ENCODE assay signal across 33 cellular contexts in the genomic region with DNA sequence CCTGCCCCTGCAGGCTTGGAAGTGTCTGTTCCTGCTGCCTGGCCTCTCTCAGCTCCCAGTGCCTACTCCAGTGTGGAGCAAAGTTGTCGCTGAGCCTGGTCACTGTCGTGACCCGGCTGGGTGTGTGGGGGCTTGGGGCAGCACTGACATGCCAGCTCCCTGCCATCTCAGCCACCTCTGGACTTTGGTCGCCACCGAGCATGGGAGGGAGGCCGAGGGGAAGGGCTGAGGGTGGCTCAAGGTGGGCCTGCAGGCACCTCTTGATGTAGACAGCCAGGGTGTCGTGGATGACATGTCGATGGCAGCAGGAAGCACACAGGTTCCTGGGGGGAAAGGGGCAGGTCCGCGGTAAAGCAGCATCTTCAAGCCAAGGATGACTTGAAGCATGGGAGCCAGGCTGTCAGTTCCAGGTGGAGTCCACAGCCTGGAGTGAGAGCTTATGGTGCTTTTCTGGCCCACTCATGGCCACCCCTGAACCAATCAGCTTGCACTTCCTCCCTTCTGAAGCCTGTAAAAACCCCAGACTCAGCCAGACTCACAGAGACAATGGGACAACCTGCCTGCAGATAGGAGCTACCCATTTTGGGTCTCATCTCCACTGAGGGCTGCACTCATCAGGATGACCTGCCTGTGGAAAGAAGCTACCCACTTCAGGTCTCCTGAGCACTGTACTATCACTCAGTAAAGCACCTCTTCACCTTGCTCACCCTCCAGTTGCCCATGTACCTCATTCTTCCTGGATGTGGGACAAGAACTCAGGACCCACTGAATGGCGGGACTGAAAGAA.
"Had no signal": no experiment of that assay in that cellular context is flagged by ENCODE, and none has a peak within 500 bp of the region (broad histone marks: within the 10 kb centered on the region; RNA-seq: fewer than 3 reads in every experiment).

No MANE protein-coding gene starts in this region.

- ATAC-seq: activated CD4-positive, CD25-positive, alpha-beta regulatory T cell treated with anti-CD3 and anti-CD28 coated beads, Interleukin-2, amount 50 U/mL, for 24 hours; activated CD8-positive, alpha-beta T cell treated with anti-CD3 and anti-CD28 coated beads for 36 hours; activated T-cell treated with anti-CD3 and anti-CD28 coated beads, Interleukin-2, amount 50 U/mL, for 4 hours; activated T-helper 17 cell treated with anti-CD3 and anti-CD28 coated beads, Interleukin-2, amount 50 U/mL, for 72 hours; effector memory CD8-positive, alpha-beta T cell; esophagus mucosa had no signal

- H3K27ac ChIP-seq: brain microvascular endothelial cell, epithelial cell of prostate, WERI-Rb-1 had no signal

- H3K36me3 ChIP-seq: brain microvascular endothelial cell had no signal

- DNase-seq: activated B cell treated with CpG ODN at 0.5 μM for 24 hours; activated CD4-positive, alpha-beta T cell treated with anti-CD3 and anti-CD28 coated beads for 48 hours; activated CD4-positive, alpha-beta T cell treated with anti-CD3 and anti-CD28 coated beads, Interleukin-2, amount 50 U/mL, for 1 hour; activated CD4-positive, alpha-beta T cell treated with anti-CD3 and anti-CD28 coated beads, Interleukin-2, amount 50 U/mL, for 48 hours; activated CD8-positive, alpha-beta memory T cell treated with anti-CD3 and anti-CD28 coated beads for 24 hours; activated CD8-positive, alpha-beta T cell treated with anti-CD3 and anti-CD28 coated beads for 36 hours; activated effector memory CD4-positive, alpha-beta T cell treated with Interleukin-2 at 50 U/mL for 16 hours; activated gamma-delta T cell treated with Interleukin-2 at 50 U/mL for 16 hours; activated naive CD4-positive, alpha-beta T cell treated with anti-CD3 and anti-CD28 coated beads, Interleukin-2, amount 50 U/mL, for 16 hours; activated naive CD4-positive, alpha-beta T cell treated with Interleukin-2 at 50 U/mL for 16 hours; activated T-cell treated with anti-CD3 and anti-CD28 coated beads, Interleukin-2, amount 50 U/mL, for 4 hours; amniotic stem cell; anterior cingulate cortex; brain microvascular endothelial cell; caudate nucleus; cortex of kidney; dermis blood vessel endothelial cell; effector CD4-positive, alpha-beta T cell; effector memory CD8-positive, alpha-beta T cell; foreskin fibroblast; head of caudate nucleus; hippocampal formation; T1000; WERI-Rb-1 had no signal

- H3K27me3 ChIP-seq: brain microvascular endothelial cell had no signal

- FAIRE-seq: astrocyte, colon, endometrium, endothelial cell of umbilical vein, frontal cortex had no signal
